16 cellular contexts compared by ENCODE assay signal in the genomic region with DNA sequence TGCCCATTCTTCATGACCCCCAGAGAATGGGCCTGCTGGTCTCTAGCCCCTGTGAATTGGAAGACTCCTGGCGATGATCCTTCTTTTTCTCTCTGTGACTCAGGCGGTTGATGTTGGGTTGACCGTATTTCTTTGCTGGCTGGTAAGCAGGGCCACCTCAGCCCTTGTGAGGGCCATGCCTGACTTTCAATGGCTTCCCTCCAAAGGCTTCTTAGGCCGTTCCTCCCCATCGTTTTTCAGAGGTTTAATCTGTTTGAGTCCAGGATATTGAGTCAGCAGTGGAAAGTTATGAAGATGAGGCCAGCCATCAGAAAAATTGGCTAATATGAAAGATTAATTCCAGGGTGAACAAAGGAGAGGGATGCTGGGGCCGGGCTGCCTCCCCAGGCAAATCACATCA. TPM values are rescaled to one million over a fixed set of nuclear protein-coding genes. Genes with fewer than 3 reads are reported as not detected.
A peak's percentile ranks its signal among the peaks of the same experiment; 100 is the strongest.
DNase-seq lines count a peak whose midpoint lies in the region; ATAC-seq and TF ChIP-seq lines count a peak whose summit lies in the region.
"Had no signal": no experiment of that assay in that cellular context is flagged by ENCODE, and none has a peak within 500 bp of the region (broad histone marks: within the 10 kb centered on the region; RNA-seq: fewer than 3 reads in every experiment).

No MANE protein-coding gene starts in this region.

- H4K20me1 ChIP-seq in fibroblast of lung (ENCODE audit: control insufficient read depth, extremely low read depth, insufficient read depth, low read length): no peaks in the 10 kb centered on the region

- no peak overlapping the region for H2AFZ ChIP-seq in fibroblast of lung (ENCODE audit: low read length)

- H3K4me1 ChIP-seq in fibroblast of lung (ENCODE audit: control insufficient read depth, extremely low read depth, insufficient read depth, low read length) (no peaks in the 10 kb centered on the region), subcutaneous abdominal adipose tissue (ENCODE audit: control insufficient read depth in 5 of 5, insufficient read depth in 5 of 5, low read length in 5 of 5) (peaks cover 0 to 6% (median 0%) of the 10 kb centered on the region in 5 donors)
- H3K4me1 ChIP-seq: HAP-1, testis had no signal

- H3K4me2 ChIP-seq in fibroblast of lung (ENCODE audit: extremely low read depth, insufficient read depth, low read length): peak overlapping the region; percentile 21

- TF ChIP-seq CTCF in natural killer cell (IDR thresholded peaks at IDR 0.05) (no peak), fibroblast of lung (conservative IDR thresholded peaks at IDR 0.05 in 1 of 2, IDR thresholded peaks at IDR 0.05 in 1 of 2; ENCODE audit: low read depth in 1 of 2, low read length in 2 of 2) (no peak)

- H3K36me3 ChIP-seq in fibroblast of lung (ENCODE audit: control insufficient read depth, insufficient read depth, low read length): no peaks in the 10 kb centered on the region
- H3K36me3 ChIP-seq in subcutaneous abdominal adipose tissue (ENCODE audit: control insufficient read depth in 5 of 5, insufficient read depth in 5 of 5, low read length in 5 of 5): peaks cover 0 to 13% (median 0%) of the 10 kb centered on the region in 5 donors
- H3K36me3 ChIP-seq: HAP-1, left ventricle myocardium inferior, pancreas had no signal

- no peaks in the 10 kb centered on the region for H3K9me3 Mint-ChIP-seq in natural killer cell treated with Interleukin-12 subunit alpha and Interleukin-12 subunit beta and Interleukin-15 and Interleukin-18, amount 100 ng/mL, for 72 hours
- H3K9me3 Mint-ChIP-seq in natural killer cell: no peaks in the 10 kb centered on the region

- ATAC-seq in natural killer cell treated with Interleukin-12 subunit alpha and Interleukin-12 subunit beta and Interleukin-15 and Interleukin-18, amount 100 ng/mL, for 72 hours: no peak
- no peak for ATAC-seq in natural killer cell
- ATAC-seq in T-helper 17 cell: no peak
- no peak for ATAC-seq in HG02870 (IDR thresholded peaks at IDR 0.05; ENCODE audit: unreplicated experiment)

- H3K9me3 ChIP-seq in T-helper 17 cell (ENCODE audit: control insufficient read depth, low read length, poor library complexity, severe bottlenecking) (no peaks in the 10 kb centered on the region), fibroblast of lung (ENCODE audit: control insufficient read depth, insufficient read depth, low read depth, low read length) (no peaks in the 10 kb centered on the region), subcutaneous abdominal adipose tissue (ENCODE audit: control insufficient read depth in 5 of 5, low read length in 5 of 5) (no peaks in the 10 kb centered on the region)
- H3K9me3 ChIP-seq: left ventricle myocardium inferior, pancreas, testis had no signal

- H3K27ac ChIP-seq in fibroblast of lung (ENCODE audit: insufficient read depth, low read length) (no peak overlapping the region), subcutaneous abdominal adipose tissue (ENCODE audit: low read depth, low read length) (peak overlapping the region; percentile 9)
- H3K27ac ChIP-seq: left ventricle myocardium inferior, pancreas, testis had no signal

- H3K9ac ChIP-seq in fibroblast of lung (ENCODE audit: insufficient read depth, low read length) (no peak overlapping the region), subcutaneous abdominal adipose tissue (ENCODE audit: low read length in 5 of 5) (no peak overlapping the region)

- peak; percentile 35 for DNase-seq in natural killer cell treated with Interleukin-12 subunit alpha and Interleukin-12 subunit beta and Interleukin-15 and Interleukin-18, amount 100 ng/mL, for 72 hours (ENCODE audit: low spot score)
- no peak for DNase-seq in natural killer cell
- no peak for DNase-seq in T-helper 17 cell
- peak in 1 of 2 donors; percentile 73 for DNase-seq in fibroblast of lung (ENCODE audit: low read depth in 2 of 2)
- DNase-seq in DMS53 treated with DMSO at 0.1 percent for 48 hours (lab: John Stamatoyannopoulos, UW; ENCODE audit: unreplicated experiment): no peak
- DNase-seq in NCI-H2227 treated with DMSO at 0.1 percent for 48 hours (lab: John Stamatoyannopoulos, UW): no peak
- DNase-seq: activated CD4-positive, alpha-beta T cell treated with anti-CD3 and anti-CD28 coated beads for 4 hours; left ventricle myocardium inferior; NCI-H1417 treated with DMSO at 0.1 percent for 48 hours; NCI-H748 treated with DMSO at 0.1 percent for 48 hours; pancreas; T1000; testis had no signal

- no peak overlapping the region for H3K4me3 ChIP-seq in fibroblast of lung (replicated peaks in 1 of 4; ENCODE audit: control extremely low read depth in 1 of 4, insufficient read depth in 1 of 4, low read depth in 3 of 4, low read length in 4 of 4)
- H3K4me3 ChIP-seq in subcutaneous abdominal adipose tissue (ENCODE audit: low read depth in 1 of 5, low read length in 5 of 5): no peak overlapping the region
- H3K4me3 ChIP-seq: HAP-1, left ventricle myocardium inferior, pancreas, testis had no signal

- intact Hi-C loops in natural killer cell (cut with micrococcal nuclease): no loop called here

- no peaks in the 10 kb centered on the region for H3K27me3 Mint-ChIP-seq in natural killer cell treated with Interleukin-12 subunit alpha and Interleukin-12 subunit beta and Interleukin-15 and Interleukin-18, amount 100 ng/mL, for 72 hours
- H3K27me3 Mint-ChIP-seq in natural killer cell (ENCODE audit: low read depth in 2 of 2): no peaks in the 10 kb centered on the region
- no peaks in the 10 kb centered on the region for H3K27me3 Mint-ChIP-seq in T-helper 17 cell

- H3K27me3 ChIP-seq in fibroblast of lung (ENCODE audit: control insufficient read depth, insufficient read depth, low read length): no peaks in the 10 kb centered on the region
- no peaks in the 10 kb centered on the region for H3K27me3 ChIP-seq in subcutaneous abdominal adipose tissue (ENCODE audit: control insufficient read depth in 5 of 5, insufficient read depth in 4 of 5, low read length in 5 of 5)
- H3K27me3 ChIP-seq: pancreas, testis had no signal

- no peak overlapping the region for H3K27ac Mint-ChIP-seq in natural killer cell treated with Interleukin-12 subunit alpha and Interleukin-12 subunit beta and Interleukin-15 and Interleukin-18, amount 100 ng/mL, for 72 hours
- H3K27ac Mint-ChIP-seq in natural killer cell (peak overlapping the region in 1 of 2 donors; percentile 25), T-helper 17 cell (peak overlapping the region; percentile 12)

- H3K4me1 Mint-ChIP-seq in natural killer cell treated with Interleukin-12 subunit alpha and Interleukin-12 subunit beta and Interleukin-15 and Interleukin-18, amount 100 ng/mL, for 72 hours (ENCODE audit: low read depth in 2 of 2): peaks cover 5 to 6% of the 10 kb centered on the region in 2 donors
- H3K4me1 Mint-ChIP-seq in natural killer cell (peaks cover 12 to 28% of the 10 kb centered on the region in 2 donors), T-helper 17 cell (peaks cover 13% of the 10 kb centered on the region)

- H3K36me3 Mint-ChIP-seq in natural killer cell treated with Interleukin-12 subunit alpha and Interleukin-12 subunit beta and Interleukin-15 and Interleukin-18, amount 100 ng/mL, for 72 hours: no peaks in the 10 kb centered on the region
- H3K36me3 Mint-ChIP-seq in natural killer cell: no peaks in the 10 kb centered on the region
- no peaks in the 10 kb centered on the region for H3K36me3 Mint-ChIP-seq in T-helper 17 cell (ENCODE audit: low read depth)

- H3K79me2 ChIP-seq in fibroblast of lung (ENCODE audit: control insufficient read depth, insufficient read depth, low read length): peaks cover 7% of the 10 kb centered on the region

- H3K4me3 Mint-ChIP-seq in natural killer cell treated with Interleukin-12 subunit alpha and Interleukin-12 subunit beta and Interleukin-15 and Interleukin-18, amount 100 ng/mL, for 72 hours: no peak overlapping the region
- H3K4me3 Mint-ChIP-seq in natural killer cell (no peak overlapping the region), T-helper 17 cell (no peak overlapping the region)

RNA-seq across cellular contexts. Expression of a gene that starts 13.6 kb away (rescaled TPM):
- total RNA-seq in natural killer cell treated with Interleukin-12 subunit alpha and Interleukin-12 subunit beta and Interleukin-15 and Interleukin-18, amount 100 ng/mL, for 72 hours: 10 to 100 TPM; 13.8 to 19.0 TPM
- total RNA-seq in natural killer cell (10 to 100 TPM; 31.1 to 45.2 (median 39.8) TPM), T-helper 17 cell (10 to 100 TPM; 44.2 TPM), fibroblast of lung (21.6 and 34.5 TPM in 2 replicates)
- 11.4 and 28.8 TPM in 2 replicates for polyA plus RNA-seq in fibroblast of lung
- polyA plus RNA-seq in fibroblast of lung (2012): 19.8 and 46.4 TPM in 2 replicates
- polyA minus RNA-seq in fibroblast of lung (ENCODE audit: low replicate concordance): 20.5 and 37.3 TPM in 2 replicates
